ENCODE assay signal across 22 cellular contexts in the genomic region with DNA sequence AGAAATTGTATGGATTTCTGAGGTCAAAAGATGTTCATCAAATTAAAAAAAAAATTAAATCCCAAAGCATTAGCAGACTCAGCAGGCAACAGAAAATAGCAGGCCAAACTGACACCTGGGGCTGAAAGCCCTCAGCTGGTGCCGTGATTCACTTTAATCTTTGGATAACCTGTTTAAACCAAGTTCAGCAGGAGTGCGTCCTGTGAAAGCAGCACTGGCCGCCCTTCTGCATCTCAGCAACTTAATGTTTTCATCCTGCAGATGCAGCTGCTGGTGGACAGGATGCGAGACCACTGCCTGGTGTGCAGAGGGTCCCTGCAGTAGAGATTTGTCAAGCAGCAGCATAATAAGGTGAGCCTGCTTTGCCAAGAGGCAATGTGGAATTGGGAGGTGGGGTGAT. TPM values are rescaled to one million over a fixed set of nuclear protein-coding genes. Genes with fewer than 3 reads are reported as not detected.
DNase-seq lines count a peak whose midpoint lies in the region; ATAC-seq and TF ChIP-seq lines count a peak whose summit lies in the region.
"Had no signal": no experiment of that assay in that cellular context is flagged by ENCODE, and none has a peak within 500 bp of the region (broad histone marks: within the 10 kb centered on the region; RNA-seq: fewer than 3 reads in every experiment).

No MANE protein-coding gene starts in this region.

- no peaks in the 10 kb centered on the region for H3K27me3 ChIP-seq in spleen (replicated peaks in 1 of 7)

- DNase-seq in activated CD4-positive, alpha-beta T cell treated with anti-CD3 and anti-CD28 coated beads, Interleukin-2, amount 10 ng/mL, durations not matched to agents 24 days and 14 days: peak; percentile 52
- DNase-seq in activated CD4-positive, alpha-beta T cell treated with anti-CD3 and anti-CD28 coated beads, Interleukin-2, amount 50 U/mL, for 1 hour: no peak
- DNase-seq in spleen (peak; percentile 65), HuH-7 (ENCODE audit: low spot score) (no peak), RPMI8226 (no peak)
- DNase-seq: 8988T; ACHN; AML-193; C1 segment of cervical spinal cord; Calu3; CD4-positive, alpha-beta memory T cell; COR-L47; DMS53; DMS79 treated with DMSO at 0.1 percent for 48 hours; GF-D8; H9 had no signal

- no peaks in the 10 kb centered on the region for H3K9me3 Mint-ChIP-seq in activated CD4-positive, alpha-beta T cell treated with anti-CD3 and anti-CD28 coated beads, Interleukin-2, amount 10 ng/mL, durations not matched to agents 24 days and 14 days
- H3K9me3 Mint-ChIP-seq: CD4-positive, alpha-beta memory T cell; GM23338; H9 had no signal

- H3K4me1 ChIP-seq in spleen: no peaks in the 10 kb centered on the region
- H3K4me1 ChIP-seq: A549 had no signal

- TF ChIP-seq POLR2A in spleen (IDR thresholded peaks at IDR 0.05): no peak

- no peak for TF ChIP-seq CTCF in spleen (IDR thresholded peaks at IDR 0.05 in 8 of 11, conservative IDR thresholded peaks at IDR 0.05 in 3 of 11)

- H3K4me3 Mint-ChIP-seq in activated CD4-positive, alpha-beta T cell treated with anti-CD3 and anti-CD28 coated beads, Interleukin-2, amount 10 ng/mL, durations not matched to agents 24 days and 14 days: no peak overlapping the region
- H3K4me3 Mint-ChIP-seq: CD4-positive, alpha-beta memory T cell; GM23338; H9 had no signal

- H3K36me3 ChIP-seq in spleen: peaks cover 0 to 15% (median 0%) of the 10 kb centered on the region in 6 donors

- WGBS in spleen, 5 donors: 85 to 94% (median 90%) methylated on average over 4 of the region's 4 CpGs

- ATAC-seq in SK-N-SH treated with all-trans-retinoic acid at 6 μM for 48 hours: no peak
- ATAC-seq: A549, GM23338, HCT116 had no signal

- no peak overlapping the region for H3K27ac ChIP-seq in spleen
- H3K27ac ChIP-seq: A549 had no signal

- H3K4me3 ChIP-seq in spleen: no peak overlapping the region
- H3K4me3 ChIP-seq: A549, GM23338 had no signal

- H3K27ac Mint-ChIP-seq in activated CD4-positive, alpha-beta T cell treated with anti-CD3 and anti-CD28 coated beads, Interleukin-2, amount 10 ng/mL, durations not matched to agents 24 days and 14 days: no peak overlapping the region
- H3K27ac Mint-ChIP-seq: CD4-positive, alpha-beta memory T cell; GM23338; H9 had no signal

- H3K9me3 ChIP-seq in spleen: no peaks in the 10 kb centered on the region
- H3K9me3 ChIP-seq: A549 had no signal

- no peaks in the 10 kb centered on the region for H3K27me3 Mint-ChIP-seq in activated CD4-positive, alpha-beta T cell treated with anti-CD3 and anti-CD28 coated beads, Interleukin-2, amount 10 ng/mL, durations not matched to agents 24 days and 14 days

- no peaks in the 10 kb centered on the region for H3K4me1 Mint-ChIP-seq in activated CD4-positive, alpha-beta T cell treated with anti-CD3 and anti-CD28 coated beads, Interleukin-2, amount 10 ng/mL, durations not matched to agents 24 days and 14 days

- H3K36me3 Mint-ChIP-seq in activated CD4-positive, alpha-beta T cell treated with anti-CD3 and anti-CD28 coated beads, Interleukin-2, amount 10 ng/mL, durations not matched to agents 24 days and 14 days (ENCODE audit: low read depth): no peaks in the 10 kb centered on the region
- H3K36me3 Mint-ChIP-seq: CD4-positive, alpha-beta memory T cell had no signal

- intact Hi-C loops in activated CD4-positive, alpha-beta T cell treated with anti-CD3 and anti-CD28 coated beads, Interleukin-2, amount 10 ng/mL, durations not matched to agents 24 days and 14 days (cut with micrococcal nuclease): no loop called here
- intact Hi-C loops in spleen (cut with DNase I; ENCODE audit: low total_unique reads): no loop called here

TF ChIP-seq in SK-N-SH treated with all-trans-retinoic acid at 6 μM for 48 hours, 23 proteins besides CTCF, POLR2A, EP300 and RAD21:
- TF ChIP-seq, protein P1, sequence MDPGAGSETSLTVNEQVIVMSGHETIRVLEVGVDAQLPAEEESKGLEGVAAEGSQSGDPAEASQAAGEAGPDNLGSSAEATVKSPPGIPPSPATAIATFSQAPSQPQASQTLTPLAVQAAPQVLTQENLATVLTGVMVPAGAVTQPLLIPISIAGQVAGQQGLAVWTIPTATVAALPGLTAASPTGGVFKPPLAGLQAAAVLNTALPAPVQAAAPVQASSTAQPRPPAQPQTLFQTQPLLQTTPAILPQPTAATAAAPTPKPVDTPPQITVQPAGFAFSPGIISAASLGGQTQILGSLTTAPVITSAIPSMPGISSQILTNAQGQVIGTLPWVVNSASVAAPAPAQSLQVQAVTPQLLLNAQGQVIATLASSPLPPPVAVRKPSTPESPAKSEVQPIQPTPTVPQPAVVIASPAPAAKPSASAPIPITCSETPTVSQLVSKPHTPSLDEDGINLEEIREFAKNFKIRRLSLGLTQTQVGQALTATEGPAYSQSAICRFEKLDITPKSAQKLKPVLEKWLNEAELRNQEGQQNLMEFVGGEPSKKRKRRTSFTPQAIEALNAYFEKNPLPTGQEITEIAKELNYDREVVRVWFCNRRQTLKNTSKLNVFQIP (CRISPR knock-in tag; IDR thresholded peaks at IDR 0.05; ENCODE audit: borderline replicate concordance, low read depth): no peak
- no peak for TF ChIP-seq ZNF70 (CRISPR knock-in tag; IDR thresholded peaks at IDR 0.05)
- TF ChIP-seq, protein P2, sequence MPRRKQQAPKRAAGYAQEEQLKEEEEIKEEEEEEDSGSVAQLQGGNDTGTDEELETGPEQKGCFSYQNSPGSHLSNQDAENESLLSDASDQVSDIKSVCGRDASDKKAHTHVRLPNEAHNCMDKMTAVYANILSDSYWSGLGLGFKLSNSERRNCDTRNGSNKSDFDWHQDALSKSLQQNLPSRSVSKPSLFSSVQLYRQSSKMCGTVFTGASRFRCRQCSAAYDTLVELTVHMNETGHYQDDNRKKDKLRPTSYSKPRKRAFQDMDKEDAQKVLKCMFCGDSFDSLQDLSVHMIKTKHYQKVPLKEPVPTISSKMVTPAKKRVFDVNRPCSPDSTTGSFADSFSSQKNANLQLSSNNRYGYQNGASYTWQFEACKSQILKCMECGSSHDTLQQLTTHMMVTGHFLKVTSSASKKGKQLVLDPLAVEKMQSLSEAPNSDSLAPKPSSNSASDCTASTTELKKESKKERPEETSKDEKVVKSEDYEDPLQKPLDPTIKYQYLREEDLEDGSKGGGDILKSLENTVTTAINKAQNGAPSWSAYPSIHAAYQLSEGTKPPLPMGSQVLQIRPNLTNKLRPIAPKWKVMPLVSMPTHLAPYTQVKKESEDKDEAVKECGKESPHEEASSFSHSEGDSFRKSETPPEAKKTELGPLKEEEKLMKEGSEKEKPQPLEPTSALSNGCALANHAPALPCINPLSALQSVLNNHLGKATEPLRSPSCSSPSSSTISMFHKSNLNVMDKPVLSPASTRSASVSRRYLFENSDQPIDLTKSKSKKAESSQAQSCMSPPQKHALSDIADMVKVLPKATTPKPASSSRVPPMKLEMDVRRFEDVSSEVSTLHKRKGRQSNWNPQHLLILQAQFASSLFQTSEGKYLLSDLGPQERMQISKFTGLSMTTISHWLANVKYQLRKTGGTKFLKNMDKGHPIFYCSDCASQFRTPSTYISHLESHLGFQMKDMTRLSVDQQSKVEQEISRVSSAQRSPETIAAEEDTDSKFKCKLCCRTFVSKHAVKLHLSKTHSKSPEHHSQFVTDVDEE (CRISPR knock-in tag; IDR thresholded peaks at IDR 0.05): peak; percentile 49; the same call in 1 of the 2 replicates
- no peak for TF ChIP-seq SNAI2 (CRISPR knock-in tag; IDR thresholded peaks at IDR 0.05)
- TF ChIP-seq, protein P3, sequence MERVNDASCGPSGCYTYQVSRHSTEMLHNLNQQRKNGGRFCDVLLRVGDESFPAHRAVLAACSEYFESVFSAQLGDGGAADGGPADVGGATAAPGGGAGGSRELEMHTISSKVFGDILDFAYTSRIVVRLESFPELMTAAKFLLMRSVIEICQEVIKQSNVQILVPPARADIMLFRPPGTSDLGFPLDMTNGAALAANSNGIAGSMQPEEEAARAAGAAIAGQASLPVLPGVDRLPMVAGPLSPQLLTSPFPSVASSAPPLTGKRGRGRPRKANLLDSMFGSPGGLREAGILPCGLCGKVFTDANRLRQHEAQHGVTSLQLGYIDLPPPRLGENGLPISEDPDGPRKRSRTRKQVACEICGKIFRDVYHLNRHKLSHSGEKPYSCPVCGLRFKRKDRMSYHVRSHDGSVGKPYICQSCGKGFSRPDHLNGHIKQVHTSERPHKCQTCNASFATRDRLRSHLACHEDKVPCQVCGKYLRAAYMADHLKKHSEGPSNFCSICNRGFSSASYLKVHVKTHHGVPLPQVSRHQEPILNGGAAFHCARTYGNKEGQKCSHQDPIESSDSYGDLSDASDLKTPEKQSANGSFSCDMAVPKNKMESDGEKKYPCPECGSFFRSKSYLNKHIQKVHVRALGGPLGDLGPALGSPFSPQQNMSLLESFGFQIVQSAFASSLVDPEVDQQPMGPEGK (CRISPR knock-in tag; IDR thresholded peaks at IDR 0.05; ENCODE audit: borderline replicate concordance): no peak
- peak; percentile 59; the same call in 1 of the 2 replicates for TF ChIP-seq TCF4 (CRISPR knock-in tag; IDR thresholded peaks at IDR 0.05; ENCODE audit: borderline replicate concordance)
- no peak for TF ChIP-seq ARNTL (CRISPR knock-in tag; IDR thresholded peaks at IDR 0.05; ENCODE audit: borderline replicate concordance, low read depth)

RNA-seq across cellular contexts. Expression of a gene that starts 41.2 kb away (rescaled TPM):
- not detected in 2 replicates for total RNA-seq in activated CD4-positive, alpha-beta T cell treated with anti-CD3 and anti-CD28 coated beads, Interleukin-2, amount 10 ng/mL, durations not matched to agents 24 days and 14 days
- total RNA-seq in spleen: 10 to 100 TPM in 6 of 7 donors, 1 to 10 TPM in 1; 6.7 to 25.3 (median 16.6) TPM
- 1 to 10 TPM; 2.0 to 6.0 (median 3.7) TPM for polyA plus RNA-seq in spleen
- total RNA-seq: G401, H4, H9 had no signal
- polyA plus RNA-seq: CD4-positive, alpha-beta memory T cell had no signal

Comparison
In these comparisons a context has a peak if more than half of its experiments do, and no peak if none do; other contexts are left out.
1. DNase-seq: peak in activated CD4-positive, alpha-beta T cell treated with anti-CD3 and anti-CD28 coated beads, Interleukin-2, amount 10 ng/mL, durations not matched to agents 24 days and 14 days (single experiment) and spleen (single experiment); none in activated CD4-positive, alpha-beta T cell treated with anti-CD3 and anti-CD28 coated beads, Interleukin-2, amount 50 U/mL, for 1 hour (single experiment), HuH-7 (single experiment) and RPMI8226 (single experiment).